In genomic region chr13:87052731-87053130, GRCh38 we compare ENCODE assay signal across 14 cellular contexts.
"Had no signal": no experiment of that assay in that cellular context is flagged by ENCODE, and none has a peak within 500 bp of the region (broad histone marks: within the 10 kb centered on the region; RNA-seq: fewer than 3 reads in every experiment).

No MANE protein-coding gene starts in this region.

- H3K4me3 Mint-ChIP-seq: activated naive CD4-positive, alpha-beta T cell treated with anti-CD3 and anti-CD28 coated beads, Interleukin-2, amount 50 U/mL, for 24 hours; mesothelial cell of epicardium; neural crest cell; stimulated activated naive CD8-positive, alpha-beta T cell treated with anti-CD3 and anti-CD28 coated beads, Interleukin-15, Interleukin-2, amounts not matched to agents 100 ng/mL and 50 ng/mL, for 24 hours; T-helper 2 cell treated with Interferon-gamma antibody and Interleukin-4, amounts not matched to agents 5 μg/mL and 100 μg/mL, for 36 hours had no signal

- H3K36me3 ChIP-seq: ovary, thoracic aorta had no signal

- H3K9me3 ChIP-seq: ovary, thoracic aorta had no signal

- DNase-seq: activated CD4-positive, alpha-beta T cell treated with anti-CD3 and anti-CD28 coated beads, Interleukin-2, amount 50 U/mL, for 4 hours; activated CD4-positive, CD25-positive, alpha-beta regulatory T cell treated with anti-CD3 and anti-CD28 coated beads, Interleukin-2, amount 50 U/mL, for 72 hours; activated T-cell treated with anti-CD3 and anti-CD28 coated beads, Interleukin-2, amount 50 U/mL, for 1 hour; amniotic stem cell; hippocampal formation; ovary; stimulated activated CD4-positive, alpha-beta T cell treated with anti-CD3 and anti-CD28 coated beads, Interleukin-2, amount 100 ng/mL, for 48 hours had no signal

- H3K27ac Mint-ChIP-seq: activated naive CD4-positive, alpha-beta T cell treated with anti-CD3 and anti-CD28 coated beads, Interleukin-2, amount 50 U/mL, for 24 hours; mesothelial cell of epicardium; stimulated activated naive CD8-positive, alpha-beta T cell treated with anti-CD3 and anti-CD28 coated beads, Interleukin-15, Interleukin-2, amounts not matched to agents 100 ng/mL and 50 ng/mL, for 24 hours; T-helper 2 cell treated with Interferon-gamma antibody and Interleukin-4, amounts not matched to agents 5 μg/mL and 100 μg/mL, for 36 hours had no signal

- FAIRE-seq: endometrium had no signal

- H3K27me3 ChIP-seq: ovary had no signal

- H3K4me3 ChIP-seq: ovary, thoracic aorta had no signal

- H3K36me3 Mint-ChIP-seq: activated naive CD4-positive, alpha-beta T cell treated with anti-CD3 and anti-CD28 coated beads, Interleukin-2, amount 50 U/mL, for 24 hours; mesothelial cell of epicardium had no signal

- H3K27me3 Mint-ChIP-seq: activated naive CD4-positive, alpha-beta T cell treated with anti-CD3 and anti-CD28 coated beads, Interleukin-2, amount 50 U/mL, for 24 hours; stimulated activated naive CD8-positive, alpha-beta T cell treated with anti-CD3 and anti-CD28 coated beads, Interleukin-15, Interleukin-2, amounts not matched to agents 100 ng/mL and 50 ng/mL, for 24 hours had no signal

- H3K4me1 Mint-ChIP-seq: activated naive CD4-positive, alpha-beta T cell treated with anti-CD3 and anti-CD28 coated beads, Interleukin-2, amount 50 U/mL, for 24 hours; mesothelial cell of epicardium; neural crest cell had no signal

- H3K27ac ChIP-seq: ovary, thoracic aorta had no signal

- H3K9me3 Mint-ChIP-seq: activated naive CD4-positive, alpha-beta T cell treated with anti-CD3 and anti-CD28 coated beads, Interleukin-2, amount 50 U/mL, for 24 hours; neural crest cell had no signal
